1 cellular context compared by ENCODE assay signal in the genomic region with DNA sequence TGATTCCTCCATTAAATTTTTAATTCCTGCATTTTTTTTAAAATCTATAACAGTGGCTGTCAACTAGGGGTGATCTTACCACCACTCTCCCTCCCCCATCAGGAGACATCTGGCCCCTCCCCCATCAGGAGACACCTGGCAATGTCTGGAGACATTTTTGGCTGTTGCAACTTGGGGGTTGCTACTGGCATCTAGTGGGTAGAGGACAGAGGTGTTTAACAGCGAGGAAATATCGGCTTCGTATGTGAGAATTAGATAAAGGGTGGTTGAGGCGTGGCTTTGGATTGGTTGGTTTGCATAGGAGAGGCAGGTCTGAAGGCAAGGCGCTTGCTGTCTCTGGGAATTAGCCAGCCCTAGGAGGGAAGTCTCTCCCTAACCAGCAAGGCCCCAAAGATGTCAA.
TF ChIP-seq lines count a peak whose summit lies in the region.

No MANE protein-coding gene starts in this region.

TF ChIP-seq in HepG2, 621 proteins besides CTCF, POLR2A, EP300 and RAD21:
- TF ChIP-seq ZNF788 (CRISPR knock-in tag; IDR thresholded peaks at IDR 0.05; ENCODE audit: borderline replicate concordance) = no peak
- TF ChIP-seq ZFP36L1 (CRISPR knock-in tag; IDR thresholded peaks at IDR 0.05) = no peak
- TF ChIP-seq SNAPC2 (CRISPR knock-in tag; IDR thresholded peaks at IDR 0.05) = no peak
- TF ChIP-seq ZNF230 (CRISPR knock-in tag; IDR thresholded peaks at IDR 0.05) = no peak
- TF ChIP-seq ARID4A (CRISPR knock-in tag; IDR thresholded peaks at IDR 0.05; ENCODE audit: borderline replicate concordance) = no peak
- TF ChIP-seq ZNF180 (CRISPR knock-in tag; IDR thresholded peaks at IDR 0.05; ENCODE audit: borderline replicate concordance, low read depth) = no peak
- no peak for TF ChIP-seq ZSCAN29 (CRISPR knock-in tag; conservative IDR thresholded peaks at IDR 0.05)
- TF ChIP-seq REXO4 (CRISPR knock-in tag; IDR thresholded peaks at IDR 0.05; ENCODE audit: borderline replicate concordance) = no peak
- no peak for TF ChIP-seq XBP1 (CRISPR knock-in tag; IDR thresholded peaks at IDR 0.05)
- TF ChIP-seq RCOR2 (CRISPR knock-in tag; IDR thresholded peaks at IDR 0.05) = no peak
- TF ChIP-seq, protein P1, sequence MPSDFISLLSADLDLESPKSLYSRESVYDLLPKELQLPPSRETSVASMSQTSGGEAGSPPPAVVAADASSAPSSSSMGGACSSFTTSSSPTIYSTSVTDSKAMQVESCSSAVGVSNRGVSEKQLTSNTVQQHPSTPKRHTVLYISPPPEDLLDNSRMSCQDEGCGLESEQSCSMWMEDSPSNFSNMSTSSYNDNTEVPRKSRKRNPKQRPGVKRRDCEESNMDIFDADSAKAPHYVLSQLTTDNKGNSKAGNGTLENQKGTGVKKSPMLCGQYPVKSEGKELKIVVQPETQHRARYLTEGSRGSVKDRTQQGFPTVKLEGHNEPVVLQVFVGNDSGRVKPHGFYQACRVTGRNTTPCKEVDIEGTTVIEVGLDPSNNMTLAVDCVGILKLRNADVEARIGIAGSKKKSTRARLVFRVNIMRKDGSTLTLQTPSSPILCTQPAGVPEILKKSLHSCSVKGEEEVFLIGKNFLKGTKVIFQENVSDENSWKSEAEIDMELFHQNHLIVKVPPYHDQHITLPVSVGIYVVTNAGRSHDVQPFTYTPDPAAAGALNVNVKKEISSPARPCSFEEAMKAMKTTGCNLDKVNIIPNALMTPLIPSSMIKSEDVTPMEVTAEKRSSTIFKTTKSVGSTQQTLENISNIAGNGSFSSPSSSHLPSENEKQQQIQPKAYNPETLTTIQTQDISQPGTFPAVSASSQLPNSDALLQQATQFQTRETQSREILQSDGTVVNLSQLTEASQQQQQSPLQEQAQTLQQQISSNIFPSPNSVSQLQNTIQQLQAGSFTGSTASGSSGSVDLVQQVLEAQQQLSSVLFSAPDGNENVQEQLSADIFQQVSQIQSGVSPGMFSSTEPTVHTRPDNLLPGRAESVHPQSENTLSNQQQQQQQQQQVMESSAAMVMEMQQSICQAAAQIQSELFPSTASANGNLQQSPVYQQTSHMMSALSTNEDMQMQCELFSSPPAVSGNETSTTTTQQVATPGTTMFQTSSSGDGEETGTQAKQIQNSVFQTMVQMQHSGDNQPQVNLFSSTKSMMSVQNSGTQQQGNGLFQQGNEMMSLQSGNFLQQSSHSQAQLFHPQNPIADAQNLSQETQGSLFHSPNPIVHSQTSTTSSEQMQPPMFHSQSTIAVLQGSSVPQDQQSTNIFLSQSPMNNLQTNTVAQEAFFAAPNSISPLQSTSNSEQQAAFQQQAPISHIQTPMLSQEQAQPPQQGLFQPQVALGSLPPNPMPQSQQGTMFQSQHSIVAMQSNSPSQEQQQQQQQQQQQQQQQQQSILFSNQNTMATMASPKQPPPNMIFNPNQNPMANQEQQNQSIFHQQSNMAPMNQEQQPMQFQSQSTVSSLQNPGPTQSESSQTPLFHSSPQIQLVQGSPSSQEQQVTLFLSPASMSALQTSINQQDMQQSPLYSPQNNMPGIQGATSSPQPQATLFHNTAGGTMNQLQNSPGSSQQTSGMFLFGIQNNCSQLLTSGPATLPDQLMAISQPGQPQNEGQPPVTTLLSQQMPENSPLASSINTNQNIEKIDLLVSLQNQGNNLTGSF (CRISPR knock-in tag; IDR thresholded peaks at IDR 0.05) = no peak
- no peak for TF ChIP-seq IKZF4 (CRISPR knock-in tag; IDR thresholded peaks at IDR 0.05; ENCODE audit: borderline replicate concordance, low read depth, not compliant biosample characterization)
- no peak for TF ChIP-seq HOXA5 (CRISPR knock-in tag; IDR thresholded peaks at IDR 0.05)
- TF ChIP-seq, protein P2, sequence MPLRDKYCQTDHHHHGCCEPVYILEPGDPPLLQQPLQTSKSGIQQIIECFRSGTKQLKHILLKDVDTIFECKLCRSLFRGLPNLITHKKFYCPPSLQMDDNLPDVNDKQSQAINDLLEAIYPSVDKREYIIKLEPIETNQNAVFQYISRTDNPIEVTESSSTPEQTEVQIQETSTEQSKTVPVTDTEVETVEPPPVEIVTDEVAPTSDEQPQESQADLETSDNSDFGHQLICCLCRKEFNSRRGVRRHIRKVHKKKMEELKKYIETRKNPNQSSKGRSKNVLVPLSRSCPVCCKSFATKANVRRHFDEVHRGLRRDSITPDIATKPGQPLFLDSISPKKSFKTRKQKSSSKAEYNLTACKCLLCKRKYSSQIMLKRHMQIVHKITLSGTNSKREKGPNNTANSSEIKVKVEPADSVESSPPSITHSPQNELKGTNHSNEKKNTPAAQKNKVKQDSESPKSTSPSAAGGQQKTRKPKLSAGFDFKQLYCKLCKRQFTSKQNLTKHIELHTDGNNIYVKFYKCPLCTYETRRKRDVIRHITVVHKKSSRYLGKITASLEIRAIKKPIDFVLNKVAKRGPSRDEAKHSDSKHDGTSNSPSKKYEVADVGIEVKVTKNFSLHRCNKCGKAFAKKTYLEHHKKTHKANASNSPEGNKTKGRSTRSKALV (CRISPR knock-in tag; IDR thresholded peaks at IDR 0.05) = no peak
- TF ChIP-seq FIP1L1 (IDR thresholded peaks at IDR 0.05; ENCODE audit: borderline replicate concordance, insufficient read depth, low read depth, low read length) = no peak
- TF ChIP-seq, protein P3, sequence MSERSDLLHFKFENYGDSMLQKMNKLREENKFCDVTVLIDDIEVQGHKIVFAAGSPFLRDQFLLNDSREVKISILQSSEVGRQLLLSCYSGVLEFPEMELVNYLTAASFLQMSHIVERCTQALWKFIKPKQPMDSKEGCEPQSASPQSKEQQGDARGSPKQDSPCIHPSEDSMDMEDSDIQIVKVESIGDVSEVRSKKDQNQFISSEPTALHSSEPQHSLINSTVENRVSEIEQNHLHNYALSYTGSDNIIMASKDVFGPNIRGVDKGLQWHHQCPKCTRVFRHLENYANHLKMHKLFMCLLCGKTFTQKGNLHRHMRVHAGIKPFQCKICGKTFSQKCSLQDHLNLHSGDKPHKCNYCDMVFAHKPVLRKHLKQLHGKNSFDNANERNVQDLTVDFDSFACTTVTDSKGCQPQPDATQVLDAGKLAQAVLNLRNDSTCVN (CRISPR knock-in tag; IDR thresholded peaks at IDR 0.05; ENCODE audit: borderline replicate concordance) = no peak
